8 cellular contexts compared by ENCODE assay signal in genomic region chr14:24081739-24082204, GRCh38. TPM values are rescaled to one million over a fixed set of nuclear protein-coding genes. Genes with fewer than 3 reads are reported as not detected.
DNase-seq lines count a peak whose midpoint lies in the region; ATAC-seq and TF ChIP-seq lines count a peak whose summit lies in the region.

No MANE protein-coding gene starts in this region.

- peak overlapping the region; percentile 71 for H3K4me3 Mint-ChIP-seq in stimulated activated naive CD8-positive, alpha-beta T cell treated with anti-CD3 and anti-CD28 coated beads, Interleukin-15, Interleukin-2, amounts not matched to agents 100 ng/mL and 50 ng/mL, for 24 hours
- H3K4me3 Mint-ChIP-seq in brain = peak overlapping the region; percentile 77 to 87 (median 82)

- H3K27me3 ChIP-seq in mononuclear cell (ENCODE audit: insufficient read depth, low read length) (peaks cover 9% of the 10 kb centered on the region), vagina (no peaks in the 10 kb centered on the region), SJCRH30 (0 out of 2 replicates have a peak, but pooled peaks cover 2% of the 10 kb centered on the region)

- peak overlapping the region; percentile 47 for H3K27ac ChIP-seq in vagina
- no peak overlapping the region for H3K27ac ChIP-seq in SJCRH30

- TF ChIP-seq CTCF in brain (conservative IDR thresholded peaks at IDR 0.05) = no peak
- no peak for TF ChIP-seq CTCF in vagina (IDR thresholded peaks at IDR 0.05)

- H3K9me3 ChIP-seq in mononuclear cell (ENCODE audit: low read depth, low read length) (no peaks in the 10 kb centered on the region), vagina (no peaks in the 10 kb centered on the region), SJCRH30 (replicated peaks) (no peaks in the 10 kb centered on the region)

- H3K4me1 ChIP-seq in mononuclear cell (ENCODE audit: insufficient read depth, low read length) (peaks cover 18% of the 10 kb centered on the region), vagina (peaks cover 11% of the 10 kb centered on the region), SJCRH30 (peaks cover 2% of the 10 kb centered on the region; the same call in 1 of the 2 replicates)

- H3K9me3 Mint-ChIP-seq in stimulated activated naive CD8-positive, alpha-beta T cell treated with anti-CD3 and anti-CD28 coated beads, Interleukin-15, Interleukin-2, amounts not matched to agents 100 ng/mL and 50 ng/mL, for 24 hours = no peaks in the 10 kb centered on the region
- peaks cover 0 to 4% (median 0%) of the 10 kb centered on the region in 5 experiments for H3K9me3 Mint-ChIP-seq in brain

- H3K36me3 ChIP-seq in vagina (no peaks in the 10 kb centered on the region), SJCRH30 (no peaks in the 10 kb centered on the region)

- no peaks in the 10 kb centered on the region for H3K27me3 Mint-ChIP-seq in stimulated activated naive CD8-positive, alpha-beta T cell treated with anti-CD3 and anti-CD28 coated beads, Interleukin-15, Interleukin-2, amounts not matched to agents 100 ng/mL and 50 ng/mL, for 24 hours
- peaks cover 20% of the 10 kb centered on the region for H3K27me3 Mint-ChIP-seq in brain

- H3K27ac Mint-ChIP-seq in stimulated activated naive CD8-positive, alpha-beta T cell treated with anti-CD3 and anti-CD28 coated beads, Interleukin-15, Interleukin-2, amounts not matched to agents 100 ng/mL and 50 ng/mL, for 24 hours = no peak overlapping the region
- H3K27ac Mint-ChIP-seq in brain = peak overlapping the region; percentile 79 to 96 (median 90)

- TF ChIP-seq POLR2A in vagina (IDR thresholded peaks at IDR 0.05) = no peak

- ATAC-seq in stimulated activated naive CD8-positive, alpha-beta T cell treated with anti-CD3 and anti-CD28 coated beads, Interleukin-15, Interleukin-2, amounts not matched to agents 100 U/mL and 50 U/mL, for 24 hours = no peak
- no peak for ATAC-seq in HG03108 (IDR thresholded peaks at IDR 0.05; ENCODE audit: unreplicated experiment)

- DNase-seq in stimulated activated naive CD8-positive, alpha-beta T cell treated with anti-CD3 and anti-CD28 coated beads, Interleukin-15, Interleukin-2, amounts not matched to agents 100 U/mL and 50 U/mL, for 24 hours = no peak
- DNase-seq in vagina (ENCODE audit: extremely low spot score in 2 of 2) (no peak), SJCRH30 (no peak)
- no peak for DNase-seq in stimulated activated CD4-positive, alpha-beta T cell treated with anti-CD3 and anti-CD28 coated beads, Interleukin-15, amount 100 ng/mL, for 24 hours

- peaks cover 23% of the 10 kb centered on the region for H3K4me1 Mint-ChIP-seq in stimulated activated naive CD8-positive, alpha-beta T cell treated with anti-CD3 and anti-CD28 coated beads, Interleukin-15, Interleukin-2, amounts not matched to agents 100 ng/mL and 50 ng/mL, for 24 hours (ENCODE audit: low read depth)
- H3K4me1 Mint-ChIP-seq in brain = peaks cover 52% of the 10 kb centered on the region

- H3K4me3 ChIP-seq in mononuclear cell (ENCODE audit: low read length) (peak overlapping the region; percentile 55), vagina (peak overlapping the region; percentile 49 to 69), SJCRH30 (no peak overlapping the region)

- intact Hi-C loops in vagina (cut with DNase I) = no loop called here

- H3K36me3 Mint-ChIP-seq in stimulated activated naive CD8-positive, alpha-beta T cell treated with anti-CD3 and anti-CD28 coated beads, Interleukin-15, Interleukin-2, amounts not matched to agents 100 ng/mL and 50 ng/mL, for 24 hours (ENCODE audit: low read depth) = no peaks in the 10 kb centered on the region
- H3K36me3 Mint-ChIP-seq in brain = no peaks in the 10 kb centered on the region

RNA-seq across cellular contexts. Expression of gene CPNE6, which starts 10.4 kb away (rescaled TPM):
- polyA plus RNA-seq in brain (ENCODE audit: insufficient read depth, low read depth, low replicate concordance) = 20.6 TPM
- total RNA-seq in mononuclear cell = not detected
- total RNA-seq in vagina = not detected
- not detected in 2 replicates for total RNA-seq in SJCRH30 (2014; rRNA removed; shearing (Covaris generic))

RNA-seq across cellular contexts. Expression of gene PCK2, which starts 12.3 kb away (rescaled TPM):
- 95.9 TPM for polyA plus RNA-seq in brain (ENCODE audit: insufficient read depth, low read depth, low replicate concordance)
- total RNA-seq in mononuclear cell = 4.6 TPM
- total RNA-seq in vagina = 18.7 TPM
- 14.9 and 16.2 TPM in 2 replicates for total RNA-seq in SJCRH30 (2014; rRNA removed; shearing (Covaris generic))

RNA-seq across cellular contexts. Expression of gene CARMIL3, which starts 30.0 kb away (rescaled TPM):
- 7.1 TPM for polyA plus RNA-seq in brain (ENCODE audit: insufficient read depth, low read depth, low replicate concordance)
- total RNA-seq in mononuclear cell = 0.52 TPM
- total RNA-seq in vagina = 1.2 TPM
- total RNA-seq in SJCRH30 (2014; rRNA removed; shearing (Covaris generic)) = 0.20 and 0.40 TPM in 2 replicates

RNA-seq across cellular contexts. Expression of gene DCAF11, which starts 32.8 kb away (rescaled TPM):
- 125 TPM for polyA plus RNA-seq in brain (ENCODE audit: insufficient read depth, low read depth, low replicate concordance)
- total RNA-seq in mononuclear cell = 59.1 TPM
- 75.6 TPM for total RNA-seq in vagina
- total RNA-seq in SJCRH30 (2014; rRNA removed; shearing (Covaris generic)) = 75.2 and 82.0 TPM in 2 replicates

RNA-seq across cellular contexts. Expression of gene NRL, which starts 33.0 kb away (rescaled TPM):
- 5.5 TPM for polyA plus RNA-seq in brain (ENCODE audit: insufficient read depth, low read depth, low replicate concordance)
- total RNA-seq in mononuclear cell (1.2 TPM), vagina (1.2 TPM)
- 3.5 and 4.4 TPM in 2 replicates for total RNA-seq in SJCRH30 (2014; rRNA removed; shearing (Covaris generic))
